ENCODE assay signal across 34 cellular contexts in genomic region chr12:18634382-18634781, GRCh38.
"Had no signal": no experiment of that assay in that cellular context is flagged by ENCODE, and none has a peak within 500 bp of the region (broad histone marks: within the 10 kb centered on the region; RNA-seq: fewer than 3 reads in every experiment).

No MANE protein-coding gene starts in this region.

- H3K27me3 ChIP-seq: MG63 had no signal

- DNase-seq: Karpas-422, Kasumi-1, MG63, MM.1S, MV-4-11, NCI-H1048, NCI-H1092, NCI-H1092 treated with DMSO at 0.1 percent for 48 hours, NCI-H1105, NCI-H1105 treated with DMSO at 0.1 percent for 48 hours, NCI-H1417, NCI-H1417 treated with DMSO at 0.1 percent for 48 hours, NCI-H1436, NCI-H1436 treated with DMSO at 0.1 percent for 48 hours, NCI-H146, NCI-H1694, NCI-H1694 treated with DMSO at 0.1 percent for 48 hours, NCI-H187, NCI-H187 treated with DMSO at 0.1 percent for 48 hours, NCI-H1930, NCI-H2029, NCI-H2029 treated with DMSO at 0.1 percent for 48 hours, NCI-H2081, NCI-H2081 treated with DMSO at 0.1 percent for 48 hours, NCI-H2107, NCI-H2171, NCI-H2171 treated with DMSO at 0.1 percent for 48 hours, NCI-H2227 treated with DMSO at 0.1 percent for 48 hours, NCI-H226, NCI-H345, NCI-H446, NCI-H446 treated with DMSO at 0.1 percent for 48 hours, NCI-H510A had no signal

- H3K4me3 ChIP-seq: MG63 had no signal

- H3K27ac ChIP-seq: KMS-11 had no signal

- H3K9ac ChIP-seq: KMS-11 had no signal

- H3K4me2 ChIP-seq: KMS-11 had no signal

- H3K9me3 ChIP-seq: MG63 had no signal

- H3K36me3 ChIP-seq: MG63 had no signal
